In the genomic region with DNA sequence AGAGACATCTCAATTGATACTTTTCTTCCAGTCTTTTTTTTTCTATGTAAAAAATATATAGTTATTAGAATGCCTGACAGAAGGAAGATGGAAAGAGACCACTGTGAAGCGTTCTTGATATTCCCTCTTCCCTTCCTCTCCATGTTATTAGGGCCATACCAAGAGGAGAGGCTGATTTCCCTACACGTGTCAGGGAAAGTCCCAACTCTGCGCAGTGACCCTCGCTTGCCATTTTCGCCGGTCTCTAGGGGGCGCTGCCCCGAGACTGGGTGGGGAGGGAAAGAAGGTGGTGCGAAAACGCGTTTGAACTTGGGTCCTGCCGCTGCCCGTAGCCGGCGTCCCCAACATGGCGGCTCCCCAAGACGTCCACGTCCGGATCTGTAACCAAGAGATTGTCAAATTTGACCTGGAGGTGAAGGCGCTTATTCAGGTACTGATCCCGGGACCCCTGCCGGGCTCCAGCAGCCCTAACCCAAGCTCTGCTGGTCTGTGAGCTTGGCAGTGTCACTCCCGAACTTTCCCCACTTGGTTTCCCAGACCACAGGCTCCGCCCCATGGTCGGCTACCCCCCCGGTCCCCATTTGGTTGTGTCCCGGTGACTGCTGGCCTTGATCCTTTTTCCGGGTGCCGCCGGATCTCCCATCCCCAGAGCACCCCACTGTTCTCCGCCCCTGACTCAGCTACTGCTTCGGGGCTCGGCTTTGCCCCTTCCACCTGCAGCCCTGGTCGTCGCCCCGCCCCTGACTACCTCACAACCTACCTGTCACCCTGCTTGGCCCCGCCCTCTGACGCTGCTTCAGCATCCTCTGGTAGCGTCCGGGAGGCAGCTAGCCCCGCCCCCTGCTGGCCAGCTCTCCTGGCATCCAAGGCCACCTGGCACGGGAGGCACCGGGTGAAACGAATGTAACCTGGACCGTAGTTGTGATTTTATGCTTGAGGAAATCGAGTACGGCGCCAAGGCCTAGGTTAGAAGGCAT, we compare ENCODE assay signal across 1 cellular context.
TF ChIP-seq lines count a peak whose summit lies in the region.

A gene with protein sequence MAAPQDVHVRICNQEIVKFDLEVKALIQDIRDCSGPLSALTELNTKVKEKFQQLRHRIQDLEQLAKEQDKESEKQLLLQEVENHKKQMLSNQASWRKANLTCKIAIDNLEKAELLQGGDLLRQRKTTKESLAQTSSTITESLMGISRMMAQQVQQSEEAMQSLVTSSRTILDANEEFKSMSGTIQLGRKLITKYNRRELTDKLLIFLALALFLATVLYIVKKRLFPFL (plus strand): TSS at position 332 of the 977 bp plus-strand sequence. CDS start 15 bp downstream, at position 347.

TF ChIP-seq in HEK293, 187 proteins besides CTCF, POLR2A, EP300 and RAD21 (continued from another document and continues in another):
- TF ChIP-seq ZBTB17 (tag by site-specific recombination; IDR thresholded peaks at IDR 0.05) = peak; percentile 70
- TF ChIP-seq ZBTB7A (tag by site-specific recombination; IDR thresholded peaks at IDR 0.05; ENCODE audit: low read depth) = peak; percentile 61; the same call in 1 of the 2 replicates
- TF ChIP-seq, protein P1, sequence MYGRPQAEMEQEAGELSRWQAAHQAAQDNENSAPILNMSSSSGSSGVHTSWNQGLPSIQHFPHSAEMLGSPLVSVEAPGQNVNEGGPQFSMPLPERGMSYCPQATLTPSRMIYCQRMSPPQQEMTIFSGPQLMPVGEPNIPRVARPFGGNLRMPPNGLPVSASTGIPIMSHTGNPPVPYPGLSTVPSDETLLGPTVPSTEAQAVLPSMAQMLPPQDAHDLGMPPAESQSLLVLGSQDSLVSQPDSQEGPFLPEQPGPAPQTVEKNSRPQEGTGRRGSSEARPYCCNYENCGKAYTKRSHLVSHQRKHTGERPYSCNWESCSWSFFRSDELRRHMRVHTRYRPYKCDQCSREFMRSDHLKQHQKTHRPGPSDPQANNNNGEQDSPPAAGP (tag by site-specific recombination; IDR thresholded peaks at IDR 0.05) = peak; percentile 93
- TF ChIP-seq, protein P2, sequence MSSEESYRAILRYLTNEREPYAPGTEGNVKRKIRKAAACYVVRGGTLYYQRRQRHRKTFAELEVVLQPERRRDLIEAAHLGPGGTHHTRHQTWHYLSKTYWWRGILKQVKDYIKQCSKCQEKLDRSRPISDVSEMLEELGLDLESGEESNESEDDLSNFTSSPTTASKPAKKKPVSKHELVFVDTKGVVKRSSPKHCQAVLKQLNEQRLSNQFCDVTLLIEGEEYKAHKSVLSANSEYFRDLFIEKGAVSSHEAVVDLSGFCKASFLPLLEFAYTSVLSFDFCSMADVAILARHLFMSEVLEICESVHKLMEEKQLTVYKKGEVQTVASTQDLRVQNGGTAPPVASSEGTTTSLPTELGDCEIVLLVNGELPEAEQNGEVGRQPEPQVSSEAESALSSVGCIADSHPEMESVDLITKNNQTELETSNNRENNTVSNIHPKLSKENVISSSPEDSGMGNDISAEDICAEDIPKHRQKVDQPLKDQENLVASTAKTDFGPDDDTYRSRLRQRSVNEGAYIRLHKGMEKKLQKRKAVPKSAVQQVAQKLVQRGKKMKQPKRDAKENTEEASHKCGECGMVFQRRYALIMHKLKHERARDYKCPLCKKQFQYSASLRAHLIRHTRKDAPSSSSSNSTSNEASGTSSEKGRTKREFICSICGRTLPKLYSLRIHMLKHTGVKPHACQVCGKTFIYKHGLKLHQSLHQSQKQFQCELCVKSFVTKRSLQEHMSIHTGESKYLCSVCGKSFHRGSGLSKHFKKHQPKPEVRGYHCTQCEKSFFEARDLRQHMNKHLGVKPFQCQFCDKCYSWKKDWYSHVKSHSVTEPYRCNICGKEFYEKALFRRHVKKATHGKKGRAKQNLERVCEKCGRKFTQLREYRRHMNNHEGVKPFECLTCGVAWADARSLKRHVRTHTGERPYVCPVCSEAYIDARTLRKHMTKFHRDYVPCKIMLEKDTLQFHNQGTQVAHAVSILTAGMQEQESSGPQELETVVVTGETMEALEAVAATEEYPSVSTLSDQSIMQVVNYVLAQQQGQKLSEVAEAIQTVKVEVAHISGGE (tag by site-specific recombination; conservative IDR thresholded peaks at IDR 0.05; ENCODE audit: low read depth) = peak; percentile 91
- no peak for TF ChIP-seq ZNF530 (tag by site-specific recombination; IDR thresholded peaks at IDR 0.05; ENCODE audit: low read depth)
- no peak for TF ChIP-seq MEIS1 (CRISPR knock-in tag; IDR thresholded peaks at IDR 0.05; ENCODE audit: borderline replicate concordance)
- no peak for TF ChIP-seq TRIM28 (IDR thresholded peaks at IDR 0.05; ENCODE audit: borderline replicate concordance, low read length)
- TF ChIP-seq ZNF610 (tag by site-specific recombination; IDR thresholded peaks at IDR 0.05; ENCODE audit: borderline replicate concordance) = peak; percentile 71; the same call in 1 of the 2 replicates
- TF ChIP-seq ZNF600 (tag by site-specific recombination; IDR thresholded peaks at IDR 0.05) = peak; percentile 79
- no peak for TF ChIP-seq ZNF585B (tag by site-specific recombination; IDR thresholded peaks at IDR 0.05)
- 0 out of 2 replicates have a peak, but pooled peaks have one; percentile 32 for TF ChIP-seq ZNF623 (tag by site-specific recombination; IDR thresholded peaks at IDR 0.05)
- TF ChIP-seq ZNF221 (tag by site-specific recombination; IDR thresholded peaks at IDR 0.05; ENCODE audit: borderline replicate concordance) = peak; percentile 19; the same call in 1 of the 2 replicates
- no peak for TF ChIP-seq ZNF423 (tag by site-specific recombination; IDR thresholded peaks at IDR 0.05)
- TF ChIP-seq ZNF596 (tag by site-specific recombination; IDR thresholded peaks at IDR 0.05) = no peak
- peak; percentile 83 for TF ChIP-seq ZNF24 (tag by site-specific recombination; IDR thresholded peaks at IDR 0.05)
- TF ChIP-seq GLIS2 (tag by site-specific recombination; IDR thresholded peaks at IDR 0.05) = peak; percentile 90
- TF ChIP-seq ZNF140 (tag by site-specific recombination; IDR thresholded peaks at IDR 0.05) = no peak
- peak; percentile 39; the same call in 1 of the 2 replicates for TF ChIP-seq ZNF843 (tag by site-specific recombination; IDR thresholded peaks at IDR 0.05)
- TF ChIP-seq ZBTB8A (tag by site-specific recombination; IDR thresholded peaks at IDR 0.05) = peak; percentile 68
- TF ChIP-seq ZNF555 (tag by site-specific recombination; conservative IDR thresholded peaks at IDR 0.05) = no peak
- peak; percentile 96 for TF ChIP-seq YY2 (tag by site-specific recombination; IDR thresholded peaks at IDR 0.05)
- no peak for TF ChIP-seq ZNF132 (tag by site-specific recombination; IDR thresholded peaks at IDR 0.05; ENCODE audit: borderline replicate concordance)
- TF ChIP-seq, protein P3, sequence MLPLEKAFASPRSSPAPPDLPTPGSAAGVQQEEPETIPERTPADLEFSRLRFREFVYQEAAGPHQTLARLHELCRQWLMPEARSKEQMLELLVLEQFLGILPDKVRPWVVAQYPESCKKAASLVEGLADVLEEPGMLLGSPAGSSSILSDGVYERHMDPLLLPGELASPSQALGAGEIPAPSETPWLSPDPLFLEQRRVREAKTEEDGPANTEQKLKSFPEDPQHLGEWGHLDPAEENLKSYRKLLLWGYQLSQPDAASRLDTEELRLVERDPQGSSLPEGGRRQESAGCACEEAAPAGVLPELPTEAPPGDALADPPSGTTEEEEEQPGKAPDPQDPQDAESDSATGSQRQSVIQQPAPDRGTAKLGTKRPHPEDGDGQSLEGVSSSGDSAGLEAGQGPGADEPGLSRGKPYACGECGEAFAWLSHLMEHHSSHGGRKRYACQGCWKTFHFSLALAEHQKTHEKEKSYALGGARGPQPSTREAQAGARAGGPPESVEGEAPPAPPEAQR (tag by site-specific recombination; IDR thresholded peaks at IDR 0.05) = peak; percentile 67; the same call in 1 of the 2 replicates
- TF ChIP-seq ZNF239 (tag by site-specific recombination; IDR thresholded peaks at IDR 0.05) = no peak
- TF ChIP-seq ZNF561 (tag by site-specific recombination; IDR thresholded peaks at IDR 0.05; ENCODE audit: borderline replicate concordance) = peak; percentile 87; the same call in 1 of the 2 replicates
- TF ChIP-seq ZNF10 (tag by site-specific recombination; IDR thresholded peaks at IDR 0.05) = peak; percentile 53; the same call in 1 of the 2 replicates
- TF ChIP-seq ZNF654 (tag by site-specific recombination; IDR thresholded peaks at IDR 0.05; ENCODE audit: low read depth) = peak; percentile 41
- TF ChIP-seq TCF7L2 (IDR thresholded peaks at IDR 0.05; ENCODE audit: borderline replicate concordance, low read depth, low read length) = peak; percentile 32; the same call in 1 of the 2 replicates
- peak; percentile 84 for TF ChIP-seq ZXDB (tag by site-specific recombination; IDR thresholded peaks at IDR 0.05)
- no peak for TF ChIP-seq ZBTB1 (tag by site-specific recombination; IDR thresholded peaks at IDR 0.05)
- no peak for TF ChIP-seq GLI4 (tag by site-specific recombination; IDR thresholded peaks at IDR 0.05)
- TF ChIP-seq ZNF548 (tag by site-specific recombination; IDR thresholded peaks at IDR 0.05) = no peak
- peak; percentile 80 for TF ChIP-seq ZBTB21 (tag by site-specific recombination; IDR thresholded peaks at IDR 0.05)
- TF ChIP-seq ZNF23 (tag by site-specific recombination; IDR thresholded peaks at IDR 0.05; ENCODE audit: borderline replicate concordance) = no peak
- TF ChIP-seq ZNF155 (tag by site-specific recombination; IDR thresholded peaks at IDR 0.05) = no peak
- TF ChIP-seq, protein P4, sequence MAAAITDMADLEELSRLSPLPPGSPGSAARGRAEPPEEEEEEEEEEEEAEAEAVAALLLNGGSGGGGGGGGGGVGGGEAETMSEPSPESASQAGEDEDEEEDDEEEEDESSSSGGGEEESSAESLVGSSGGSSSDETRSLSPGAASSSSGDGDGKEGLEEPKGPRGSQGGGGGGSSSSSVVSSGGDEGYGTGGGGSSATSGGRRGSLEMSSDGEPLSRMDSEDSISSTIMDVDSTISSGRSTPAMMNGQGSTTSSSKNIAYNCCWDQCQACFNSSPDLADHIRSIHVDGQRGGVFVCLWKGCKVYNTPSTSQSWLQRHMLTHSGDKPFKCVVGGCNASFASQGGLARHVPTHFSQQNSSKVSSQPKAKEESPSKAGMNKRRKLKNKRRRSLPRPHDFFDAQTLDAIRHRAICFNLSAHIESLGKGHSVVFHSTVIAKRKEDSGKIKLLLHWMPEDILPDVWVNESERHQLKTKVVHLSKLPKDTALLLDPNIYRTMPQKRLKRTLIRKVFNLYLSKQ (tag by site-specific recombination; IDR thresholded peaks at IDR 0.05; ENCODE audit: borderline replicate concordance) = 0 out of 2 replicates have a peak, but pooled peaks have one; percentile 2
- no peak for TF ChIP-seq ZNF621 (tag by site-specific recombination; IDR thresholded peaks at IDR 0.05)
- TF ChIP-seq, protein P5, sequence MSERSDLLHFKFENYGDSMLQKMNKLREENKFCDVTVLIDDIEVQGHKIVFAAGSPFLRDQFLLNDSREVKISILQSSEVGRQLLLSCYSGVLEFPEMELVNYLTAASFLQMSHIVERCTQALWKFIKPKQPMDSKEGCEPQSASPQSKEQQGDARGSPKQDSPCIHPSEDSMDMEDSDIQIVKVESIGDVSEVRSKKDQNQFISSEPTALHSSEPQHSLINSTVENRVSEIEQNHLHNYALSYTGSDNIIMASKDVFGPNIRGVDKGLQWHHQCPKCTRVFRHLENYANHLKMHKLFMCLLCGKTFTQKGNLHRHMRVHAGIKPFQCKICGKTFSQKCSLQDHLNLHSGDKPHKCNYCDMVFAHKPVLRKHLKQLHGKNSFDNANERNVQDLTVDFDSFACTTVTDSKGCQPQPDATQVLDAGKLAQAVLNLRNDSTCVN (tag by site-specific recombination; optimal IDR thresholded peaks at IDR 0.05) = peak; percentile 38
- TF ChIP-seq REPIN1 (tag by site-specific recombination; IDR thresholded peaks at IDR 0.05; ENCODE audit: low read depth) = peak; percentile 61; the same call in 1 of the 2 replicates
- no peak for TF ChIP-seq ZNF48 (tag by site-specific recombination; IDR thresholded peaks at IDR 0.05)
- no peak for TF ChIP-seq ZFP41 (tag by site-specific recombination; IDR thresholded peaks at IDR 0.05; ENCODE audit: borderline replicate concordance)
- TF ChIP-seq, protein P6, sequence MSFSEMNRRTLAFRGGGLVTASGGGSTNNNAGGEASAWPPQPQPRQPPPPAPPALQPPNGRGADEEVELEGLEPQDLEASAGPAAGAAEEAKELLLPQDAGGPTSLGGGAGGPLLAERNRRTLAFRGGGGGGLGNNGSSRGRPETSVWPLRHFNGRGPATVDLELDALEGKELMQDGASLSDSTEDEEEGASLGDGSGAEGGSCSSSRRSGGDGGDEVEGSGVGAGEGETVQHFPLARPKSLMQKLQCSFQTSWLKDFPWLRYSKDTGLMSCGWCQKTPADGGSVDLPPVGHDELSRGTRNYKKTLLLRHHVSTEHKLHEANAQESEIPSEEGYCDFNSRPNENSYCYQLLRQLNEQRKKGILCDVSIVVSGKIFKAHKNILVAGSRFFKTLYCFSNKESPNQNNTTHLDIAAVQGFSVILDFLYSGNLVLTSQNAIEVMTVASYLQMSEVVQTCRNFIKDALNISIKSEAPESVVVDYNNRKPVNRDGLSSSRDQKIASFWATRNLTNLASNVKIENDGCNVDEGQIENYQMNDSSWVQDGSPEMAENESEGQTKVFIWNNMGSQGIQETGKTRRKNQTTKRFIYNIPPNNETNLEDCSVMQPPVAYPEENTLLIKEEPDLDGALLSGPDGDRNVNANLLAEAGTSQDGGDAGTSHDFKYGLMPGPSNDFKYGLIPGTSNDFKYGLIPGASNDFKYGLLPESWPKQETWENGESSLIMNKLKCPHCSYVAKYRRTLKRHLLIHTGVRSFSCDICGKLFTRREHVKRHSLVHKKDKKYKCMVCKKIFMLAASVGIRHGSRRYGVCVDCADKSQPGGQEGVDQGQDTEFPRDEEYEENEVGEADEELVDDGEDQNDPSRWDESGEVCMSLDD (tag by site-specific recombination; IDR thresholded peaks at IDR 0.05) = peak; percentile 95
- TF ChIP-seq ZNF19 (tag by site-specific recombination; IDR thresholded peaks at IDR 0.05; ENCODE audit: low read depth) = no peak
- TF ChIP-seq ZNF202 (tag by site-specific recombination; IDR thresholded peaks at IDR 0.05; ENCODE audit: borderline replicate concordance) = no peak
- TF ChIP-seq, protein P7, sequence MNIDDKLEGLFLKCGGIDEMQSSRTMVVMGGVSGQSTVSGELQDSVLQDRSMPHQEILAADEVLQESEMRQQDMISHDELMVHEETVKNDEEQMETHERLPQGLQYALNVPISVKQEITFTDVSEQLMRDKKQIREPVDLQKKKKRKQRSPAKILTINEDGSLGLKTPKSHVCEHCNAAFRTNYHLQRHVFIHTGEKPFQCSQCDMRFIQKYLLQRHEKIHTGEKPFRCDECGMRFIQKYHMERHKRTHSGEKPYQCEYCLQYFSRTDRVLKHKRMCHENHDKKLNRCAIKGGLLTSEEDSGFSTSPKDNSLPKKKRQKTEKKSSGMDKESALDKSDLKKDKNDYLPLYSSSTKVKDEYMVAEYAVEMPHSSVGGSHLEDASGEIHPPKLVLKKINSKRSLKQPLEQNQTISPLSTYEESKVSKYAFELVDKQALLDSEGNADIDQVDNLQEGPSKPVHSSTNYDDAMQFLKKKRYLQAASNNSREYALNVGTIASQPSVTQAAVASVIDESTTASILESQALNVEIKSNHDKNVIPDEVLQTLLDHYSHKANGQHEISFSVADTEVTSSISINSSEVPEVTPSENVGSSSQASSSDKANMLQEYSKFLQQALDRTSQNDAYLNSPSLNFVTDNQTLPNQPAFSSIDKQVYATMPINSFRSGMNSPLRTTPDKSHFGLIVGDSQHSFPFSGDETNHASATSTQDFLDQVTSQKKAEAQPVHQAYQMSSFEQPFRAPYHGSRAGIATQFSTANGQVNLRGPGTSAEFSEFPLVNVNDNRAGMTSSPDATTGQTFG (tag by site-specific recombination; IDR thresholded peaks at IDR 0.05; ENCODE audit: borderline replicate concordance) = no peak
- no peak for TF ChIP-seq ZNF121 (tag by site-specific recombination; IDR thresholded peaks at IDR 0.05)
- TF ChIP-seq ZNF335 (tag by site-specific recombination; conservative IDR thresholded peaks at IDR 0.05) = peak; percentile 79
- TF ChIP-seq GLI2 (tag by site-specific recombination; IDR thresholded peaks at IDR 0.05; ENCODE audit: borderline replicate concordance, low read depth) = no peak
